ENCODE assay signal across 30 cellular contexts in genomic region chr5:142719836-142720330, GRCh38. TPM values are rescaled to one million over a fixed set of nuclear protein-coding genes. Genes with fewer than 3 reads are reported as not detected.
DNase-seq lines count a peak whose midpoint lies in the region; ATAC-seq, FAIRE-seq and TF ChIP-seq lines count a peak whose summit lies in the region.
"Had no signal": no experiment of that assay in that cellular context is flagged by ENCODE, and none has a peak within 500 bp of the region (broad histone marks: within the 10 kb centered on the region; RNA-seq: fewer than 3 reads in every experiment).

No MANE protein-coding gene starts in this region.

- peak overlapping the region; percentile 83 for H3K27ac Mint-ChIP-seq in astrocyte (ENCODE audit: unreplicated experiment)
- H3K27ac Mint-ChIP-seq: activated T-cell treated with anti-CD3 and anti-CD28 coated beads, Interleukin-2, amount 50 U/mL, for 72 hours; CD8-positive, alpha-beta T cell; immature natural killer cell; naive B cell had no signal

- peaks cover 22% of the 10 kb centered on the region for H3K4me1 ChIP-seq in A549
- peaks cover 21% of the 10 kb centered on the region for H3K4me1 ChIP-seq in KMS-11 (ENCODE audit: low read depth, poor library complexity, severe bottlenecking)
- peaks cover 9% of the 10 kb centered on the region for H3K4me1 ChIP-seq in astrocyte (ENCODE audit: insufficient read depth, low read length)
- H3K4me1 ChIP-seq: psoas muscle had no signal

- no peak for TF ChIP-seq RAD21 in A549 (conservative IDR thresholded peaks at IDR 0.05 in 1 of 2, IDR thresholded peaks at IDR 0.05 in 1 of 2)

- in situ Hi-C loops in brain microvascular endothelial cell (cut with HindIII; ENCODE audit: low pct_ligation_motif_present, low sequenced_read_pairs) = loop anchor here (10.0 kb wide), 1 partner anchor 155 kb away; no protein-coding TSS in a partner anchor

- TF ChIP-seq POLR2A in A549 (IDR thresholded peaks at IDR 0.05; ENCODE audit: low read length) = no peak

- H3K27me3 Mint-ChIP-seq in astrocyte (ENCODE audit: low read depth, unreplicated experiment) = no peaks in the 10 kb centered on the region

- H3K4me2 ChIP-seq in A549 (peak overlapping the region; percentile 40), KMS-11 (peak overlapping the region; percentile 51; the same call in 1 of the 2 replicates), astrocyte (ENCODE audit: low read length) (no peak overlapping the region)

- no peak for TF ChIP-seq EP300 in A549 (IDR thresholded peaks at IDR 0.05)

- H3K36me3 ChIP-seq in KMS-11 (ENCODE audit: insufficient read depth) (no peaks in the 10 kb centered on the region), astrocyte (ENCODE audit: insufficient read depth, low read length) (no peaks in the 10 kb centered on the region), brain microvascular endothelial cell (replicated peaks) (no peaks in the 10 kb centered on the region)
- H3K36me3 ChIP-seq: left ventricle myocardium inferior, SJCRH30, thyroid gland had no signal

- no peak for ATAC-seq in A549
- ATAC-seq in left lobe of liver = no peak
- no peak for ATAC-seq in HG02763 (IDR thresholded peaks at IDR 0.05; ENCODE audit: unreplicated experiment)
- ATAC-seq in HG02678 (IDR thresholded peaks at IDR 0.05; ENCODE audit: unreplicated experiment) = no peak
- ATAC-seq: activated T-cell treated with anti-CD3 and anti-CD28 coated beads, Interleukin-2, amount 50 U/mL, for 72 hours; body of pancreas; CD8-positive, alpha-beta T cell; GM12878; psoas muscle; sciatic nerve had no signal

- H3K4me3 ChIP-seq in A549 (no peak overlapping the region), KMS-11 (IDR thresholded peaks at IDR 0.05; ENCODE audit: insufficient read depth, low read depth, low read length) (no peak overlapping the region), astrocyte (ENCODE audit: insufficient read depth, low read depth, low read length) (no peak overlapping the region), brain microvascular endothelial cell (ENCODE audit: low read depth, low read length) (no peak overlapping the region)
- H3K4me3 ChIP-seq: body of pancreas, GM12878, left ventricle myocardium inferior, psoas muscle, SJCRH30, thyroid gland had no signal

- H3K36me3 Mint-ChIP-seq in astrocyte (ENCODE audit: low read depth, unreplicated experiment) = no peaks in the 10 kb centered on the region
- H3K36me3 Mint-ChIP-seq: CD8-positive, alpha-beta T cell; immature natural killer cell; naive B cell had no signal

- DNase-seq in A549 (ENCODE audit: low read depth in 1 of 2, low spot score in 1 of 2) (no peak), astrocyte (ENCODE audit: low read depth) (no peak), left lobe of liver (ENCODE audit: low spot score) (peak; percentile 12), brain microvascular endothelial cell (no peak), NCI-H524 (lab: John Stamatoyannopoulos, UW) (no peak)
- DNase-seq: activated CD4-positive, alpha-beta T cell treated with anti-CD3 and anti-CD28 coated beads, Interleukin-2, amount 50 U/mL, for 1 hour; activated naive CD4-positive, alpha-beta T cell; activated T-cell treated with anti-CD3 and anti-CD28 coated beads, Interleukin-2, amount 50 U/mL, for 72 hours; body of pancreas; CD8-positive, alpha-beta T cell; H7; immature natural killer cell; Karpas-422; left ventricle myocardium inferior; MV-4-11; naive B cell; NCI-H1436 treated with DMSO at 0.1 percent for 48 hours; NCI-H226; psoas muscle; SJCRH30; stimulated activated CD4-positive, alpha-beta T cell treated with anti-CD3 and anti-CD28 coated beads, Interleukin-12 subunit alpha, Interleukin-12 subunit beta, amount 100 ng/mL, for 4 hours; stimulated activated CD4-positive, alpha-beta T cell treated with anti-CD3 and anti-CD28 coated beads, Interleukin-2, amount 100 ng/mL, for 48 hours; thyroid gland had no signal

- CTCF ChIA-PET in A549 (lab: Yijun Ruan, JAX) = interaction anchor here (0.8 to 25.0 kb wide), 9 partner anchors 20 to 439 kb away, joined by 3 to 1307 read pairs (median 11); no protein-coding TSS in a partner anchor

- WGBS in A549 (ENCODE audit: missing lambda C conversion rate) = 80% methylated on average over 7 of the region's 7 CpGs

- TF ChIP-seq CTCF in A549 (IDR thresholded peaks at IDR 0.05) = no peak
- TF ChIP-seq CTCF in KMS-11 (conservative IDR thresholded peaks at IDR 0.05; ENCODE audit: low read depth, low read length) = no peak
- no peak for TF ChIP-seq CTCF in astrocyte (IDR thresholded peaks at IDR 0.05; ENCODE audit: insufficient read depth, low read depth, low read length)
- no peak for TF ChIP-seq CTCF in brain microvascular endothelial cell (IDR thresholded peaks at IDR 0.05; ENCODE audit: low read depth, low read length, missing control alignments)

- H3K4me1 Mint-ChIP-seq in astrocyte (ENCODE audit: low read depth, unreplicated experiment) = peaks cover 13% of the 10 kb centered on the region
- H3K4me1 Mint-ChIP-seq: naive B cell had no signal

- H2AFZ ChIP-seq in KMS-11 (ENCODE audit: low read depth) (no peak overlapping the region; the same call in 1 of the 2 replicates), astrocyte (ENCODE audit: low read depth, low read length) (no peak overlapping the region)

- H4K20me1 ChIP-seq in KMS-11 (ENCODE audit: insufficient read depth) (no peaks in the 10 kb centered on the region), astrocyte (ENCODE audit: insufficient read depth, low read length) (no peaks in the 10 kb centered on the region)

- FAIRE-seq in A549 (lab: Jason Lieb, UNC) (no peak), astrocyte (lab: Jason Lieb, UNC) (no peak)
- FAIRE-seq: endothelial cell of umbilical vein, GM12878, RCC 7860 had no signal

- H3K9ac ChIP-seq in KMS-11 (no peak overlapping the region), astrocyte (ENCODE audit: low read length) (no peak overlapping the region)

- no peaks in the 10 kb centered on the region for H3K9me3 Mint-ChIP-seq in astrocyte (ENCODE audit: unreplicated experiment)
- H3K9me3 Mint-ChIP-seq: activated T-cell treated with anti-CD3 and anti-CD28 coated beads, Interleukin-2, amount 50 U/mL, for 72 hours; CD8-positive, alpha-beta T cell; immature natural killer cell; naive B cell had no signal

- H3K4me3 Mint-ChIP-seq in astrocyte (ENCODE audit: unreplicated experiment) = no peak overlapping the region
- H3K4me3 Mint-ChIP-seq: activated T-cell treated with anti-CD3 and anti-CD28 coated beads, Interleukin-2, amount 50 U/mL, for 72 hours; CD8-positive, alpha-beta T cell; immature natural killer cell; naive B cell had no signal

- POLR2A ChIA-PET in A549 (lab: Yijun Ruan, JAX) = no interaction called here

- no peaks in the 10 kb centered on the region for H3K9me3 ChIP-seq in A549
- no peaks in the 10 kb centered on the region for H3K9me3 ChIP-seq in astrocyte (ENCODE audit: insufficient read depth, low read depth, low read length)
- H3K9me3 ChIP-seq: body of pancreas, left ventricle myocardium inferior, psoas muscle, SJCRH30, thyroid gland had no signal

- no peaks in the 10 kb centered on the region for H3K79me2 ChIP-seq in KMS-11 (ENCODE audit: insufficient read depth, low read depth)
- no peaks in the 10 kb centered on the region for H3K79me2 ChIP-seq in astrocyte (ENCODE audit: insufficient read depth, low read length)

- H3K27ac ChIP-seq in A549 = peak overlapping the region in 1 of 2 experiments; percentile 30; a peak in 1 of 6 replicates
- no peak overlapping the region for H3K27ac ChIP-seq in KMS-11
- no peak overlapping the region for H3K27ac ChIP-seq in astrocyte (ENCODE audit: low read depth, low read length)
- no peak overlapping the region for H3K27ac ChIP-seq in brain microvascular endothelial cell
- H3K27ac ChIP-seq: body of pancreas, left ventricle myocardium inferior, psoas muscle, SJCRH30, thyroid gland had no signal

- H3K27me3 ChIP-seq in KMS-11 (ENCODE audit: insufficient read depth, low read depth) (no peaks in the 10 kb centered on the region), astrocyte (ENCODE audit: insufficient read depth, low read length) (peaks cover 3% of the 10 kb centered on the region), brain microvascular endothelial cell (replicated peaks) (no peaks in the 10 kb centered on the region)
- H3K27me3 ChIP-seq: body of pancreas, SJCRH30, thyroid gland had no signal

TF ChIP-seq in A549, 52 proteins besides CTCF, POLR2A, EP300 and RAD21 (continues in another document):
- no peak for TF ChIP-seq USF2 (IDR thresholded peaks at IDR 0.05)
- TF ChIP-seq HEYL (CRISPR knock-in tag; IDR thresholded peaks at IDR 0.05) = no peak
- no peak for TF ChIP-seq NFE2L2 (conservative IDR thresholded peaks at IDR 0.05; ENCODE audit: low read length)
- TF ChIP-seq BHLHE40 (IDR thresholded peaks at IDR 0.05; ENCODE audit: low read depth, low read length) = no peak
- no peak for TF ChIP-seq SMC3 (IDR thresholded peaks at IDR 0.05)
- TF ChIP-seq HOXA7 (CRISPR knock-in tag; IDR thresholded peaks at IDR 0.05) = no peak
- TF ChIP-seq JUN (IDR thresholded peaks at IDR 0.05) = no peak
- TF ChIP-seq FOSL2 (IDR thresholded peaks at IDR 0.05) = no peak
- TF ChIP-seq FOSL2 (CRISPR knock-in tag; IDR thresholded peaks at IDR 0.05) = no peak

RNA-seq across cellular contexts. Expression of gene FGF1, which starts 34.0 kb away (rescaled TPM):
- polyA plus RNA-seq in A549 (2011; rRNA removed) (0.05 and 0.15 TPM in 2 replicates), A549 (2017; fragmentation: RNase III; extraction: RNeasy Plus Mini Kit Qiagen cat#74134 plus additional on column Dnase treatment) (0.31 to 0.40 TPM (median 0.38 TPM) in 3 replicates)
- 0.11 and 0.13 TPM in 2 replicates for polyA plus RNA-seq in A549 (2012; cell fraction: cytosol; rRNA removed)
- 0.06 and 0.10 TPM in 2 replicates for polyA plus RNA-seq in A549 (2012; cell fraction: nucleus; rRNA removed)
- 0.12 TPM in 1 of 2 replicates, not detected in the other for polyA minus RNA-seq in A549 (2011; rRNA and poly(A)+ RNA removed)
- total RNA-seq in astrocyte (42.2 and 70.9 TPM in 2 replicates), left lobe of liver (0.25 TPM)
- total RNA-seq: activated T-cell treated with anti-CD3 and anti-CD28 coated beads, Interleukin-2, amount 50 U/mL, for 72 hours; CD8-positive, alpha-beta T cell; endothelial cell of umbilical vein; GM12878; SJCRH30 had no signal
- polyA plus RNA-seq: endothelial cell of umbilical vein, GM12878, immature natural killer cell had no signal

RNA-seq across cellular contexts. Expression of gene ARHGAP26, which starts 50.3 kb away (rescaled TPM):
- polyA plus RNA-seq in A549 (2011; rRNA removed) (19.1 and 29.8 TPM in 2 replicates), A549 (2017; fragmentation: RNase III; extraction: RNeasy Plus Mini Kit Qiagen cat#74134 plus additional on column Dnase treatment) (6.6 to 8.1 TPM (median 7.5 TPM) in 3 replicates)
- 4.2 and 4.5 TPM in 2 replicates for polyA plus RNA-seq in A549 (2012; cell fraction: cytosol; rRNA removed)
- polyA plus RNA-seq in A549 (2012; cell fraction: nucleus; rRNA removed) = 8.9 and 9.7 TPM in 2 replicates
- polyA minus RNA-seq in A549 (2011; rRNA and poly(A)+ RNA removed) = 81.7 and 91.3 TPM in 2 replicates
- total RNA-seq in astrocyte (4.7 and 5.6 TPM in 2 replicates), left lobe of liver (7.4 TPM)

Comparison
In these comparisons a context has a peak if more than half of its experiments do, and no peak if none do; other contexts are left out.
1. RNA of gene FGF1, which starts 34.0 kb away (total RNA-seq): 42.2 to 70.9 TPM in astrocyte; 0.25 TPM in left lobe of liver (single experiment); every median in the first group is over 10 times any median in the second.